In genomic region chr1:36761073-36761472, GRCh38 we compare ENCODE assay signal across 21 cellular contexts.
DNase-seq lines count a peak whose midpoint lies in the region; ATAC-seq, FAIRE-seq and TF ChIP-seq lines count a peak whose summit lies in the region.
"Had no signal": no experiment of that assay in that cellular context is flagged by ENCODE, and none has a peak within 500 bp of the region (broad histone marks: within the 10 kb centered on the region; RNA-seq: fewer than 3 reads in every experiment).

No MANE protein-coding gene starts in this region.

- H3K79me2 ChIP-seq in PC-9 (ENCODE audit: low read depth) (no peaks in the 10 kb centered on the region), endothelial cell of umbilical vein (ENCODE audit: control insufficient read depth, insufficient read depth, low read length) (no peaks in the 10 kb centered on the region)

- CTCF ChIA-PET in IMR-90 (lab: Yijun Ruan, JAX) (no interaction called here), PC-9 (lab: Charles Lee) (no interaction called here), endothelial cell of umbilical vein (lab: Charles Lee) (interaction anchor here (0.5 kb wide), 1 partner anchor 11 kb away, joined by 4 read pairs; no protein-coding TSS in a partner anchor)

- no peak overlapping the region for H4K8ac ChIP-seq in IMR-90 (ENCODE audit: low read depth in 2 of 2, low read length in 2 of 2)

- no peak overlapping the region for H3K4ac ChIP-seq in IMR-90 (ENCODE audit: low read depth, low read length)

- H3K4me1 ChIP-seq in IMR-90 (ENCODE audit: control insufficient read depth, insufficient read depth, low read length) (no peaks in the 10 kb centered on the region), PC-9 (replicated peaks; ENCODE audit: insufficient read depth) (peaks cover 13% of the 10 kb centered on the region; the same call in 1 of the 2 replicates), endothelial cell of umbilical vein (ENCODE audit: control insufficient read depth, extremely low read depth, insufficient read depth, low read length) (peaks cover 13% of the 10 kb centered on the region)

- H4K91ac ChIP-seq in IMR-90 (ENCODE audit: insufficient read depth, low read depth, low read length) = no peak overlapping the region

- H3K9me2 ChIP-seq in PC-9 (ENCODE audit: insufficient read depth) = no peaks in the 10 kb centered on the region
- H3K9me2 ChIP-seq: SK-N-SH had no signal

- H3K4me2 ChIP-seq in IMR-90 (ENCODE audit: low read depth, low read length) (no peak overlapping the region), PC-9 (peak overlapping the region; percentile 17; the same call in 1 of the 2 replicates), endothelial cell of umbilical vein (ENCODE audit: insufficient read depth, low read length) (no peak overlapping the region)
- H3K4me2 ChIP-seq: SK-N-SH had no signal

- H3K9ac ChIP-seq in IMR-90 (ENCODE audit: low read depth, low read length) (no peak overlapping the region), endothelial cell of umbilical vein (replicated peaks; ENCODE audit: extremely low read depth, insufficient read depth, low read length) (no peak overlapping the region)
- H3K9ac ChIP-seq: BLaER1 treated with 17β-estradiol and CSF1 and Interleukin-3, amounts not matched to agents 10 nM and 100 nM; SK-N-SH had no signal

- no peak overlapping the region for H3K27ac ChIP-seq in IMR-90 (ENCODE audit: insufficient read depth, low read length)
- no peak overlapping the region for H3K27ac ChIP-seq in PC-9
- no peak overlapping the region for H3K27ac ChIP-seq in endothelial cell of umbilical vein (ENCODE audit: insufficient read depth, low read depth, low read length)
- H3K27ac ChIP-seq: BLaER1 treated with 17β-estradiol and CSF1 and Interleukin-3, amounts not matched to agents 10 nM and 100 nM had no signal

- peak overlapping the region; percentile 51 for H2AFZ ChIP-seq in IMR-90 (replicated peaks; ENCODE audit: low read length, poor library complexity)
- H2AFZ ChIP-seq in PC-9 = no peak overlapping the region
- H2AFZ ChIP-seq in endothelial cell of umbilical vein (ENCODE audit: low read depth, low read length) = peak overlapping the region; percentile 24

- dilution Hi-C loops in IMR-90 (cut with HindIII; ENCODE audit: low sequenced_read_pairs, unreplicated experiment) (no loop called here), endothelial cell of umbilical vein (cut with MboI; ENCODE audit: extremely low pct_ligation_motif_present, low sequenced_read_pairs) (no loop called here)

- intact Hi-C loops in IMR-90 (cut with micrococcal nuclease) = no loop called here
- intact Hi-C loops in PC-9 (cut with micrococcal nuclease; ENCODE audit: unreplicated experiment) = no loop called here
- intact Hi-C loops in endothelial cell of umbilical vein (cut with micrococcal nuclease) = no loop called here
- intact Hi-C loops in posterior vena cava (cut with DNase I) = no loop called here

- TF ChIP-seq POLR2A in IMR-90 (IDR thresholded peaks at IDR 0.05; ENCODE audit: low read depth, low read length) (no peak), endothelial cell of umbilical vein (IDR thresholded peaks at IDR 0.05; ENCODE audit: low read depth, low read length) (no peak)

- H3K4me3 ChIP-seq in IMR-90 (ENCODE audit: insufficient read depth, low read depth, low read length) (no peak overlapping the region), PC-9 (no peak overlapping the region), endothelial cell of umbilical vein (replicated peaks in 1 of 3; ENCODE audit: insufficient read depth in 1 of 3, low read depth in 1 of 3, low read length in 3 of 3) (no peak overlapping the region)
- H3K4me3 ChIP-seq: BLaER1 treated with 17β-estradiol and CSF1 and Interleukin-3, amounts not matched to agents 10 nM and 100 nM; GM12878 had no signal

- H4K20me1 ChIP-seq in IMR-90 (ENCODE audit: insufficient read depth, low read length) = no peaks in the 10 kb centered on the region
- H4K20me1 ChIP-seq in PC-9 (ENCODE audit: insufficient read depth) = no peaks in the 10 kb centered on the region
- H4K20me1 ChIP-seq in endothelial cell of umbilical vein (replicated peaks; ENCODE audit: control insufficient read depth, extremely low read depth, insufficient read depth, low read length) = no peaks in the 10 kb centered on the region
- H4K20me1 ChIP-seq: BLaER1 treated with 17β-estradiol and CSF1 and Interleukin-3, amounts not matched to agents 10 nM and 100 nM had no signal

- TF ChIP-seq CTCF in IMR-90 (conservative IDR thresholded peaks at IDR 0.05; ENCODE audit: low read depth, low read length) (no peak), PC-9 (conservative IDR thresholded peaks at IDR 0.05) (no peak), endothelial cell of umbilical vein (IDR thresholded peaks at IDR 0.05; ENCODE audit: extremely low read depth in 1 of 2, insufficient read depth in 1 of 2, low read depth in 1 of 2, low read length in 2 of 2) (no peak)

- H3K27me3 ChIP-seq in IMR-90 (ENCODE audit: control insufficient read depth, insufficient read depth, low read length) (no peaks in the 10 kb centered on the region; the same call in 1 of the 2 replicates), PC-9 (ENCODE audit: insufficient read depth, low read depth) (no peaks in the 10 kb centered on the region), endothelial cell of umbilical vein (ENCODE audit: control insufficient read depth in 2 of 2, insufficient read depth in 2 of 2, low read length in 2 of 2) (no peaks in the 10 kb centered on the region)
- H3K27me3 ChIP-seq: BLaER1 treated with 17β-estradiol and CSF1 and Interleukin-3, amounts not matched to agents 10 nM and 100 nM had no signal

- no peak overlapping the region for H3K14ac ChIP-seq in IMR-90 (replicated peaks; ENCODE audit: low read depth, low read length)

- no peak overlapping the region for H3K56ac ChIP-seq in IMR-90 (ENCODE audit: extremely low read depth, insufficient read depth, low read length)

- H2BK20ac ChIP-seq in IMR-90 (ENCODE audit: low read depth, low read length) = no peak overlapping the region

- no peak overlapping the region for H3K23ac ChIP-seq in IMR-90 (ENCODE audit: low read depth, low read length)

- no peak for ATAC-seq in IMR-90 (ENCODE audit: low read depth)
- ATAC-seq: CD8-positive, alpha-beta T cell; GM12878 had no signal

- no peak for DNase-seq in IMR-90
- DNase-seq in PC-9 = peak in 1 of 2 experiments; percentile 43
- peak; percentile 42 for DNase-seq in endothelial cell of umbilical vein (ENCODE audit: low read depth, low spot score)
- DNase-seq in posterior vena cava (ENCODE audit: low spot score) = peak; percentile 73
- DNase-seq in activated CD8-positive, alpha-beta memory T cell treated with anti-CD3 and anti-CD28 coated beads for 24 hours = no peak
- DNase-seq in T-helper 2 cell = no peak
- DNase-seq in GM19240 (ENCODE audit: insufficient read length, low spot score) = no peak
- DNase-seq: Calu3; CD8-positive, alpha-beta T cell; EL; KG1; NCI-H1417 treated with DMSO at 0.1 percent for 48 hours; NCI-H187 treated with DMSO at 0.1 percent for 48 hours; NCI-H446; NCI-H748 treated with DMSO at 0.1 percent for 48 hours; NK-92 treated with Interleukin-12 subunit alpha and Interleukin-12 subunit beta, amount 100 ng/mL, for 24 hours; RPMI8226; SHP77 treated with DMSO at 0.1 percent for 48 hours; SK-N-SH had no signal

- H4K5ac ChIP-seq in IMR-90 (ENCODE audit: low read depth, low read length) = no peak overlapping the region

- no peak for TF ChIP-seq RAD21 in IMR-90 (IDR thresholded peaks at IDR 0.05; ENCODE audit: low read length)

- POLR2A ChIA-PET in IMR-90 (lab: Charles Lee; ENCODE audit: unreplicated experiment) (no interaction called here), PC-9 (lab: Charles Lee; ENCODE audit: unreplicated experiment) (no interaction called here), endothelial cell of umbilical vein (lab: Charles Lee) (no interaction called here)

- H3F3A ChIP-seq in PC-9 (ENCODE audit: insufficient read depth, low read depth) = no peaks in the 10 kb centered on the region

- no peak overlapping the region for H2BK5ac ChIP-seq in IMR-90 (ENCODE audit: low read depth, low read length, poor library complexity, severe bottlenecking)

- no peak overlapping the region for H2BK15ac ChIP-seq in IMR-90 (ENCODE audit: low read depth, low read length)

- BruUV-seq in IMR-90 (replicated peaks; lab: Mats Ljungman, UMichigan) (no TSS peak), PC-9 (replicated peaks; lab: Mats Ljungman, UMichigan) (no TSS peak), endothelial cell of umbilical vein (replicated peaks; lab: Mats Ljungman, UMichigan) (no TSS peak)

- in situ Hi-C loops in IMR-90 (cut with MboI; ENCODE audit: low sequenced_read_pairs) = no loop called here

- H2AK9ac ChIP-seq in IMR-90 (replicated peaks; ENCODE audit: low read depth, low read length, poor library complexity) = no peak overlapping the region

- no peak overlapping the region for H2BK120ac ChIP-seq in IMR-90 (ENCODE audit: low read depth, low read length)

- peak; percentile 86 for FAIRE-seq in endothelial cell of umbilical vein (lab: Jason Lieb, UNC)
- FAIRE-seq: GM12878 had no signal

- H3K36me3 ChIP-seq in IMR-90 (ENCODE audit: control insufficient read depth, insufficient read depth, low read length) (no peaks in the 10 kb centered on the region), PC-9 (ENCODE audit: low read depth) (no peaks in the 10 kb centered on the region), endothelial cell of umbilical vein (ENCODE audit: control insufficient read depth in 2 of 2, extremely low read depth in 1 of 2, insufficient read depth in 2 of 2, low read length in 2 of 2) (no peaks in the 10 kb centered on the region)
- H3K36me3 ChIP-seq: BLaER1 treated with 17β-estradiol and CSF1 and Interleukin-3, amounts not matched to agents 10 nM and 100 nM had no signal

- no peak overlapping the region for H2AK5ac ChIP-seq in IMR-90 (ENCODE audit: low read depth, low read length)

- no peaks in the 10 kb centered on the region for H3K9me1 ChIP-seq in IMR-90 (ENCODE audit: insufficient read depth, low read length)
- H3K9me1 ChIP-seq in endothelial cell of umbilical vein (replicated peaks; ENCODE audit: control insufficient read depth, extremely low read depth, insufficient read depth, low read length) = no peaks in the 10 kb centered on the region

- H3K79me1 ChIP-seq in IMR-90 (ENCODE audit: low read depth in 1 of 2, low read length in 2 of 2) = no peaks in the 10 kb centered on the region

- no peaks in the 10 kb centered on the region for H3K9me3 ChIP-seq in IMR-90 (ENCODE audit: control insufficient read depth, insufficient read depth, low read length)
- H3K9me3 ChIP-seq in PC-9 (ENCODE audit: insufficient read depth, low read depth) = no peaks in the 10 kb centered on the region
- H3K9me3 ChIP-seq in endothelial cell of umbilical vein (replicated peaks; ENCODE audit: control insufficient read depth, insufficient read depth, low read length) = no peaks in the 10 kb centered on the region
- H3K9me3 ChIP-seq: SK-N-SH had no signal

- H3K18ac ChIP-seq in IMR-90 (ENCODE audit: low read depth, low read length) = no peak overlapping the region

TF ChIP-seq in IMR-90, 13 proteins besides CTCF, POLR2A, EP300 and RAD21 (continues in another document):
- TF ChIP-seq SMC3 (IDR thresholded peaks at IDR 0.05; ENCODE audit: low read depth, low read length) = no peak
- no peak for TF ChIP-seq RCOR1 (IDR thresholded peaks at IDR 0.05; ENCODE audit: insufficient replicate concordance, low read length)

TF ChIP-seq in endothelial cell of umbilical vein, 7 proteins besides CTCF, POLR2A, EP300 and RAD21 (continues in another document):
- TF ChIP-seq EZH2 (IDR thresholded peaks at IDR 0.05; ENCODE audit: borderline replicate concordance, low read depth, low read length, severe bottlenecking) (no peak), MYC (IDR thresholded peaks at IDR 0.05; ENCODE audit: low read depth, low read length) (no peak)

Comparison
In these comparisons a context has a peak if more than half of its experiments do, and no peak if none do; other contexts are left out.
1. DNase-seq: peak in endothelial cell of umbilical vein (single experiment) and posterior vena cava (single experiment); none in IMR-90 (single experiment), activated CD8-positive, alpha-beta memory T cell treated with anti-CD3 and anti-CD28 coated beads for 24 hours (single experiment), T-helper 2 cell (0 of 5) and GM19240 (single experiment).